ENCODE assay signal across 1 cellular context in genomic region chr2:233209978-233210680, GRCh38.
TF ChIP-seq lines count a peak whose summit lies in the region.

No MANE protein-coding gene starts in this region.

TF ChIP-seq in WTC11, 78 proteins besides CTCF, POLR2A, EP300 and RAD21 (continued from another document):
- TF ChIP-seq, protein P1, sequence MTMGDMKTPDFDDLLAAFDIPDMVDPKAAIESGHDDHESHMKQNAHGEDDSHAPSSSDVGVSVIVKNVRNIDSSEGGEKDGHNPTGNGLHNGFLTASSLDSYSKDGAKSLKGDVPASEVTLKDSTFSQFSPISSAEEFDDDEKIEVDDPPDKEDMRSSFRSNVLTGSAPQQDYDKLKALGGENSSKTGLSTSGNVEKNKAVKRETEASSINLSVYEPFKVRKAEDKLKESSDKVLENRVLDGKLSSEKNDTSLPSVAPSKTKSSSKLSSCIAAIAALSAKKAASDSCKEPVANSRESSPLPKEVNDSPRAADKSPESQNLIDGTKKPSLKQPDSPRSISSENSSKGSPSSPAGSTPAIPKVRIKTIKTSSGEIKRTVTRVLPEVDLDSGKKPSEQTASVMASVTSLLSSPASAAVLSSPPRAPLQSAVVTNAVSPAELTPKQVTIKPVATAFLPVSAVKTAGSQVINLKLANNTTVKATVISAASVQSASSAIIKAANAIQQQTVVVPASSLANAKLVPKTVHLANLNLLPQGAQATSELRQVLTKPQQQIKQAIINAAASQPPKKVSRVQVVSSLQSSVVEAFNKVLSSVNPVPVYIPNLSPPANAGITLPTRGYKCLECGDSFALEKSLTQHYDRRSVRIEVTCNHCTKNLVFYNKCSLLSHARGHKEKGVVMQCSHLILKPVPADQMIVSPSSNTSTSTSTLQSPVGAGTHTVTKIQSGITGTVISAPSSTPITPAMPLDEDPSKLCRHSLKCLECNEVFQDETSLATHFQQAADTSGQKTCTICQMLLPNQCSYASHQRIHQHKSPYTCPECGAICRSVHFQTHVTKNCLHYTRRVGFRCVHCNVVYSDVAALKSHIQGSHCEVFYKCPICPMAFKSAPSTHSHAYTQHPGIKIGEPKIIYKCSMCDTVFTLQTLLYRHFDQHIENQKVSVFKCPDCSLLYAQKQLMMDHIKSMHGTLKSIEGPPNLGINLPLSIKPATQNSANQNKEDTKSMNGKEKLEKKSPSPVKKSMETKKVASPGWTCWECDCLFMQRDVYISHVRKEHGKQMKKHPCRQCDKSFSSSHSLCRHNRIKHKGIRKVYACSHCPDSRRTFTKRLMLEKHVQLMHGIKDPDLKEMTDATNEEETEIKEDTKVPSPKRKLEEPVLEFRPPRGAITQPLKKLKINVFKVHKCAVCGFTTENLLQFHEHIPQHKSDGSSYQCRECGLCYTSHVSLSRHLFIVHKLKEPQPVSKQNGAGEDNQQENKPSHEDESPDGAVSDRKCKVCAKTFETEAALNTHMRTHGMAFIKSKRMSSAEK (CRISPR knock-in tag; IDR thresholded peaks at IDR 0.05; ENCODE audit: borderline replicate concordance): no peak
- TF ChIP-seq NFYB (CRISPR knock-in tag; conservative IDR thresholded peaks at IDR 0.05; ENCODE audit: low read depth) (no peak), NFATC4 (CRISPR knock-in tag; IDR thresholded peaks at IDR 0.05) (no peak), SMAD3 (CRISPR knock-in tag; IDR thresholded peaks at IDR 0.05; ENCODE audit: borderline replicate concordance) (no peak), AFF4 (CRISPR knock-in tag; IDR thresholded peaks at IDR 0.05; ENCODE audit: borderline replicate concordance) (no peak), ZNF232 (CRISPR knock-in tag; IDR thresholded peaks at IDR 0.05) (no peak), ZNF121 (CRISPR knock-in tag; IDR thresholded peaks at IDR 0.05) (no peak), TEAD4 (CRISPR knock-in tag; IDR thresholded peaks at IDR 0.05) (no peak), JAZF1 (CRISPR knock-in tag; IDR thresholded peaks at IDR 0.05) (no peak), TCF7 (CRISPR knock-in tag; IDR thresholded peaks at IDR 0.05; ENCODE audit: low read depth) (no peak)
